8 cellular contexts compared by ENCODE assay signal in the genomic region with DNA sequence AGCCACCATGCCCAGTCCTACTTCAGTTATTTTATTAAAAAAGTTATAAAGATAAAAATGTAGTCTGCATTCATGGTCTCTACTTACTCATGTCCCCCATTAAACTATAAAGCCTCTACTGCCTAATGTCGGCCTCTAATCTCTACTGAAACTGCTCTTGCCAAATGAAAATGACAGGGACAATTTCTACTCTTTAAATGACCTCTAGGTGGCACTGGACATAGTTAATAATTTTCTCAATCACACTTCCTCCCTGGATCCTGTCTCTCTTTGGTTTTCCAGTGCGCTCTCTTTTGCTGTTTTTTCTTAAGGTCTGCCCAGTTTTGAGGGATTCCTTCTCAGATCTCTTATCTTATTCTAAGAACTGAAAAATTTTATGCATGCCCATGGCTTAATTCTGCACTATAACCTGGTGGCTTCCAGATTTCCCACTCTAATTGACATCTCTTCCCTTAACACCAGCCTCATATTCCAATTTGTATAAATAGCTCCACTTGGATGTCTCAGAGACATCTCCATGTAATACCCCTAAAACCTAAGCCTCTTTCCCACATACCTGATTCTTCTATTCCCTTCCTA. TPM values are rescaled to one million over a fixed set of nuclear protein-coding genes. Genes with fewer than 3 reads are reported as not detected.
DNase-seq lines count a peak whose midpoint lies in the region; ATAC-seq and TF ChIP-seq lines count a peak whose summit lies in the region.

No MANE protein-coding gene starts in this region.

- H3K36me3 Mint-ChIP-seq in Caco-2 (ENCODE audit: insufficient read depth, unreplicated experiment), result no peaks in the 10 kb centered on the region
- peaks cover 2 to 6% of the 10 kb centered on the region in 2 donors for H3K36me3 Mint-ChIP-seq in naive B cell
- peaks cover 0 to 2% of the 10 kb centered on the region in 2 donors for H3K36me3 Mint-ChIP-seq in activated T-cell treated with anti-CD3 and anti-CD28 coated beads, Interleukin-2, amount 50 U/mL, for 72 hours (ENCODE audit: insufficient read depth in 2 of 2)

- no peak overlapping the region for H3K4me3 Mint-ChIP-seq in Caco-2 (ENCODE audit: unreplicated experiment)
- H3K4me3 Mint-ChIP-seq in naive B cell, result no peak overlapping the region
- H3K4me3 Mint-ChIP-seq in activated T-cell treated with anti-CD3 and anti-CD28 coated beads, Interleukin-2, amount 50 U/mL, for 72 hours, result no peak overlapping the region

- no peaks in the 10 kb centered on the region for H3K36me3 ChIP-seq in Caco-2 (ENCODE audit: control insufficient read depth, insufficient read depth, low read length)
- no peaks in the 10 kb centered on the region for H3K36me3 ChIP-seq in H7 (replicated peaks; ENCODE audit: control insufficient read depth, insufficient read depth, low read length)

- H3K27ac Mint-ChIP-seq in Caco-2 (ENCODE audit: unreplicated experiment) (peak overlapping the region; percentile 24), naive B cell (peak overlapping the region in 3 of 6 donors; percentile 8 to 48 (median 39))
- H3K27ac Mint-ChIP-seq in activated T-cell treated with anti-CD3 and anti-CD28 coated beads, Interleukin-2, amount 50 U/mL, for 72 hours, result no peak overlapping the region

- DNase-seq in Caco-2 (peak in 1 of 2 experiments; percentile 46), H7 (peak; percentile 48), NCI-H748 treated with DMSO at 0.1 percent for 48 hours (lab: John Stamatoyannopoulos, UW) (peak; percentile 87), cerebellum (ENCODE audit: low spot score) (peak; percentile 49), naive B cell (peak; percentile 35), mesenteric fat pad (ENCODE audit: low spot score) (no peak)
- DNase-seq in stimulated activated naive CD4-positive, alpha-beta T cell treated with Interleukin-2 at 50 U/mL for 16 hours (lab: John Stamatoyannopoulos, UW), result no peak
- DNase-seq in activated T-cell treated with anti-CD3 and anti-CD28 coated beads, Interleukin-2, amount 50 U/mL, for 72 hours, result no peak

- no TSS peak for BruUV-seq in Caco-2 (replicated peaks; lab: Mats Ljungman, UMichigan)

- intact Hi-C loops in Caco-2 (cut with micrococcal nuclease; ENCODE audit: unreplicated experiment), result loop anchor here (2.0 kb wide), 1 partner anchor 54 kb away; the partner anchor contains the start of gene MTMR6

- peak in 1 of 2 experiments; percentile 55 for TF ChIP-seq CTCF in Caco-2 (IDR thresholded peaks at IDR 0.05; ENCODE audit: insufficient read depth in 1 of 2, low read depth in 1 of 2, low read length in 1 of 2, severe bottlenecking in 1 of 2, unreplicated experiment in 1 of 2)

- H3K4me3 ChIP-seq in Caco-2 (ENCODE audit: low read depth, low read length) (no peak overlapping the region), H7 (ENCODE audit: insufficient read depth, low read depth, low read length) (no peak overlapping the region)

- CTCF ChIA-PET in Caco-2 (lab: Charles Lee), result interaction anchor here (0.5 to 1.0 kb wide), 3 partner anchors 10 to 618 kb away, joined by 3 to 8 read pairs (median 4); no protein-coding TSS in a partner anchor

- no peaks in the 10 kb centered on the region for H3K9me3 ChIP-seq in Caco-2

- H3K4me1 ChIP-seq in Caco-2, result peaks cover 6% of the 10 kb centered on the region; the same call in 1 of the 2 replicates

- peaks cover 1% of the 10 kb centered on the region; the same call in 1 of the 2 replicates for H3K27me3 ChIP-seq in Caco-2 (replicated peaks; ENCODE audit: control insufficient read depth, insufficient read depth, low read length)
- H3K27me3 ChIP-seq in H7 (ENCODE audit: control insufficient read depth, insufficient read depth, low read length), result no peaks in the 10 kb centered on the region

- H3K9me3 Mint-ChIP-seq in Caco-2 (ENCODE audit: unreplicated experiment) (no peaks in the 10 kb centered on the region), naive B cell (no peaks in the 10 kb centered on the region)
- H3K9me3 Mint-ChIP-seq in activated T-cell treated with anti-CD3 and anti-CD28 coated beads, Interleukin-2, amount 50 U/mL, for 72 hours, result no peaks in the 10 kb centered on the region

- H3K27me3 Mint-ChIP-seq in Caco-2 (ENCODE audit: insufficient read depth, unreplicated experiment), result peaks cover 5% of the 10 kb centered on the region
- peaks cover 14 to 25% (median 25%) of the 10 kb centered on the region in 3 donors for H3K27me3 Mint-ChIP-seq in naive B cell
- peaks cover 10% of the 10 kb centered on the region for H3K27me3 Mint-ChIP-seq in activated T-cell treated with anti-CD3 and anti-CD28 coated beads, Interleukin-2, amount 50 U/mL, for 72 hours (ENCODE audit: low read depth)

- peaks cover 25% of the 10 kb centered on the region for H3K4me1 Mint-ChIP-seq in Caco-2 (ENCODE audit: low read depth, unreplicated experiment)
- peaks cover 13 to 22% (median 13%) of the 10 kb centered on the region in 3 donors for H3K4me1 Mint-ChIP-seq in naive B cell
- no peaks in the 10 kb centered on the region for H3K4me1 Mint-ChIP-seq in activated T-cell treated with anti-CD3 and anti-CD28 coated beads, Interleukin-2, amount 50 U/mL, for 72 hours (ENCODE audit: low read depth)

- peak; percentile 55 to 72 for ATAC-seq in naive B cell (ENCODE audit: low read depth in 2 of 2)
- ATAC-seq in activated T-cell treated with anti-CD3 and anti-CD28 coated beads, Interleukin-2, amount 50 U/mL, for 72 hours (replicated peaks in 1 of 2), result no peak

- POLR2A ChIA-PET in Caco-2 (lab: Charles Lee), result no interaction called here

RNA-seq across cellular contexts. Expression of gene MTMR6, which starts 54.3 kb away (rescaled TPM):
- total RNA-seq in Caco-2 (2022), result 12.7 and 13.0 TPM in 2 replicates
- total RNA-seq in H7 (2014; rRNA removed; shearing (Covaris generic)), result 9.7 and 10.5 TPM in 2 replicates
- 23.8 TPM for total RNA-seq in cerebellum
- 10 to 100 TPM in 1 of 6 donors, 1 to 10 TPM in 5; 7.1 to 10.7 (median 8.5) TPM for polyA plus RNA-seq in naive B cell (ENCODE audit: low read depth in 6 of 6)
- 18.0 TPM for total RNA-seq in mesenteric fat pad
- 10 to 100 TPM; 14.4 to 15.6 TPM for total RNA-seq in activated T-cell treated with anti-CD3 and anti-CD28 coated beads, Interleukin-2, amount 50 U/mL, for 72 hours

Comparison
In these comparisons a context has a peak if more than half of its experiments do, and no peak if none do; other contexts are left out.
1. DNase-seq: peak in H7 (single experiment), NCI-H748 treated with DMSO at 0.1 percent for 48 hours (single experiment), cerebellum (single experiment) and naive B cell (single experiment); none in stimulated activated naive CD4-positive, alpha-beta T cell treated with Interleukin-2 at 50 U/mL for 16 hours (single experiment), mesenteric fat pad (single experiment) and activated T-cell treated with anti-CD3 and anti-CD28 coated beads, Interleukin-2, amount 50 U/mL, for 72 hours (0 of 2).
2. ATAC-seq: peak in naive B cell (2 of 2); none in activated T-cell treated with anti-CD3 and anti-CD28 coated beads, Interleukin-2, amount 50 U/mL, for 72 hours (0 of 2).